22 cellular contexts compared by ENCODE assay signal in the genomic region with DNA sequence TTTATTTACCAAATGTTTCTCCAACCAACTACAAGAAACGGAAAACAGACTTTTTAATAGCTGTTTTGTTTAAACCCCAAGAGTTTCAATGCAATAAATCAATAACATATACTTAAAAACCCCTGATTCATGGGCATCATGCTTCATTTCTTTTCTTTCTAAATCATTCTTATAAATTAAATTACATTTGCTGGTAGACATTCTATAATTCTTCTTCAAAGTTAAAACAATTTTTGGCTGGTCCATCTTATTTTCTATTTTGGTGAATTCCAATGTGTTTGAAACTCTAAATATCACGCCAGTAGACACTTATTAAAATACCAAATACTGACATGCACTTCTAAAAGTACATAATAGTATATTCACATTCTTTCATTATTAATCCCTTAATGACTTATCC.
A peak's percentile ranks its signal among the peaks of the same experiment; 100 is the strongest.
DNase-seq lines count a peak whose midpoint lies in the region; ATAC-seq and TF ChIP-seq lines count a peak whose summit lies in the region.
"Had no signal": no experiment of that assay in that cellular context is flagged by ENCODE, and none has a peak within 500 bp of the region (broad histone marks: within the 10 kb centered on the region; RNA-seq: fewer than 3 reads in every experiment).

No MANE protein-coding gene starts in this region.

- no peak overlapping the region for H3K4me3 ChIP-seq in SK-N-SH (ENCODE audit: low read depth in 2 of 2, low read length in 1 of 2)
- H3K4me3 ChIP-seq: A549; BLaER1; BLaER1 treated with 17β-estradiol and CSF1 and Interleukin-3, amounts not matched to agents 10 nM and 100 nM had no signal

- H3K9me2 ChIP-seq in SK-N-SH = no peaks in the 10 kb centered on the region; the same call in 1 of the 2 replicates

- H3K4me1 ChIP-seq in SK-N-SH (ENCODE audit: control insufficient read depth in 1 of 2, insufficient read depth in 2 of 2, low read depth in 1 of 2, low read length in 1 of 2) = peaks cover 6 to 12% of the 10 kb centered on the region in 2 experiments; a peak in 3 of 4 replicates
- H3K4me1 ChIP-seq: A549, Caco-2 had no signal

- no peak for TF ChIP-seq CTCF in SK-N-SH (IDR thresholded peaks at IDR 0.05)

- ATAC-seq in SK-N-SH treated with all-trans-retinoic acid at 6 μM for 48 hours = no peak
- ATAC-seq: A549; CD8-positive, alpha-beta T cell had no signal

- TF ChIP-seq RAD21 in SK-N-SH (IDR thresholded peaks at IDR 0.05; ENCODE audit: low read length) = no peak

- WGBS in SK-N-SH (ENCODE audit: low lambda C conversion rate) = 80% methylated on average over 2 of the region's 2 CpGs

- no peak for TF ChIP-seq EP300 in SK-N-SH (IDR thresholded peaks at IDR 0.05; ENCODE audit: borderline replicate concordance in 1 of 2, low read depth in 1 of 2, low read length in 1 of 2)

- no peak overlapping the region for H3K4me2 ChIP-seq in SK-N-SH
- H3K4me2 ChIP-seq: A549, BLaER1 had no signal

- H3K27ac ChIP-seq in SK-N-SH (ENCODE audit: low read depth in 2 of 2, low read length in 1 of 2) = no peak overlapping the region
- H3K27ac ChIP-seq: 22Rv1, A549, BLaER1, C4-2B had no signal

- CTCF ChIA-PET in SK-N-SH (lab: Yijun Ruan, JAX) = interaction anchor here (0.9 kb wide), 1 partner anchor 61 kb away, joined by 3 read pairs; a partner anchor contains a TSS

- peaks cover 2% of the 10 kb centered on the region for H3F3A ChIP-seq in SK-N-SH (replicated peaks; ENCODE audit: insufficient read depth)

- H3K27me3 ChIP-seq in SK-N-SH (ENCODE audit: insufficient read depth) = no peaks in the 10 kb centered on the region
- H3K27me3 ChIP-seq: BE2C; BLaER1; BLaER1 treated with 17β-estradiol and CSF1 and Interleukin-3, amounts not matched to agents 10 nM and 100 nM had no signal

- DNase-seq in SK-N-SH = no peak
- DNase-seq: 8988T; ACHN; AML-193; BE2C; C1 segment of cervical spinal cord; Caco-2; Calu3; CD4-positive, alpha-beta memory T cell; CD4-positive, alpha-beta T cell; CD4-positive, CD25-positive, alpha-beta regulatory T cell; CD8-positive, alpha-beta memory T cell; CD8-positive, alpha-beta T cell; DMS 273 treated with DMSO at 0.1 percent for 48 hours; DND-41; EL had no signal

- no peaks in the 10 kb centered on the region; the same call in 1 of the 2 replicates for H3K9me3 ChIP-seq in SK-N-SH
- H3K9me3 ChIP-seq: A549; BE2C; BLaER1; BLaER1 treated with 17β-estradiol and CSF1 and Interleukin-3, amounts not matched to agents 10 nM and 100 nM; Caco-2 had no signal

- peaks cover 3% of the 10 kb centered on the region; the same call in 1 of the 2 replicates for H4K20me1 ChIP-seq in SK-N-SH (ENCODE audit: insufficient read depth)
- H4K20me1 ChIP-seq: BLaER1; BLaER1 treated with 17β-estradiol and CSF1 and Interleukin-3, amounts not matched to agents 10 nM and 100 nM had no signal

- no peak overlapping the region for H2AFZ ChIP-seq in SK-N-SH (ENCODE audit: low read depth)

- peaks cover 77% of the 10 kb centered on the region for H3K79me2 ChIP-seq in SK-N-SH (ENCODE audit: insufficient read depth)

- POLR2A ChIA-PET in SK-N-SH (lab: Yijun Ruan, JAX) = no interaction called here

- H3K9ac ChIP-seq in SK-N-SH = no peak overlapping the region
- H3K9ac ChIP-seq: BLaER1; BLaER1 treated with 17β-estradiol and CSF1 and Interleukin-3, amounts not matched to agents 10 nM and 100 nM had no signal

- H3K36me3 ChIP-seq in SK-N-SH (replicated peaks in 1 of 2; ENCODE audit: control insufficient read depth in 1 of 2, insufficient read depth in 2 of 2, low read length in 1 of 2) = peaks cover 0 to 5% of the 10 kb centered on the region in 2 experiments
- H3K36me3 ChIP-seq: BE2C; BLaER1; BLaER1 treated with 17β-estradiol and CSF1 and Interleukin-3, amounts not matched to agents 10 nM and 100 nM had no signal

TF ChIP-seq in SK-N-SH treated with all-trans-retinoic acid at 6 μM for 48 hours, 23 proteins besides CTCF, POLR2A, EP300 and RAD21:
- TF ChIP-seq ISL1 (CRISPR knock-in tag; IDR thresholded peaks at IDR 0.05) (peak; percentile 90), BACH2 (CRISPR knock-in tag; IDR thresholded peaks at IDR 0.05; ENCODE audit: borderline replicate concordance) (no peak)
TF ChIP-seq in SK-N-SH treated with all-trans-retinoic acid at 6 μM for 48 hours: peak in this region for 1.

TF ChIP-seq in SK-N-SH, 30 proteins besides CTCF, POLR2A, EP300 and RAD21:
- TF ChIP-seq SMC3 (IDR thresholded peaks at IDR 0.05; ENCODE audit: low read depth, low read length) = no peak
- no peak for TF ChIP-seq GATA2 (CRISPR knock-in tag; IDR thresholded peaks at IDR 0.05)
- no peak for TF ChIP-seq TEAD4 (IDR thresholded peaks at IDR 0.05; ENCODE audit: borderline replicate concordance, insufficient read depth)
- no peak for TF ChIP-seq ELF1 (IDR thresholded peaks at IDR 0.05)
- no peak for TF ChIP-seq MXI1 (IDR thresholded peaks at IDR 0.05; ENCODE audit: low read depth, low read length)
- TF ChIP-seq FOXM1 (IDR thresholded peaks at IDR 0.05; ENCODE audit: low read depth) = no peak
- no peak for TF ChIP-seq GABPA (IDR thresholded peaks at IDR 0.05; ENCODE audit: low read depth)
- no peak for TF ChIP-seq FOSL2 (IDR thresholded peaks at IDR 0.05; ENCODE audit: borderline replicate concordance, low read depth)
- TF ChIP-seq CHD2 (IDR thresholded peaks at IDR 0.05; ENCODE audit: low read length, partially characterized antibody) = no peak
- TF ChIP-seq, protein P1, sequence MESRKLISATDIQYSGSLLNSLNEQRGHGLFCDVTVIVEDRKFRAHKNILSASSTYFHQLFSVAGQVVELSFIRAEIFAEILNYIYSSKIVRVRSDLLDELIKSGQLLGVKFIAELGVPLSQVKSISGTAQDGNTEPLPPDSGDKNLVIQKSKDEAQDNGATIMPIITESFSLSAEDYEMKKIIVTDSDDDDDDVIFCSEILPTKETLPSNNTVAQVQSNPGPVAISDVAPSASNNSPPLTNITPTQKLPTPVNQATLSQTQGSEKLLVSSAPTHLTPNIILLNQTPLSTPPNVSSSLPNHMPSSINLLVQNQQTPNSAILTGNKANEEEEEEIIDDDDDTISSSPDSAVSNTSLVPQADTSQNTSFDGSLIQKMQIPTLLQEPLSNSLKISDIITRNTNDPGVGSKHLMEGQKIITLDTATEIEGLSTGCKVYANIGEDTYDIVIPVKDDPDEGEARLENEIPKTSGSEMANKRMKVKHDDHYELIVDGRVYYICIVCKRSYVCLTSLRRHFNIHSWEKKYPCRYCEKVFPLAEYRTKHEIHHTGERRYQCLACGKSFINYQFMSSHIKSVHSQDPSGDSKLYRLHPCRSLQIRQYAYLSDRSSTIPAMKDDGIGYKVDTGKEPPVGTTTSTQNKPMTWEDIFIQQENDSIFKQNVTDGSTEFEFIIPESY (IDR thresholded peaks at IDR 0.05; ENCODE audit: borderline replicate concordance, low read depth) = no peak
- no peak for TF ChIP-seq MAX (IDR thresholded peaks at IDR 0.05; ENCODE audit: low read depth)
- TF ChIP-seq TAF1 (IDR thresholded peaks at IDR 0.05; ENCODE audit: borderline replicate concordance, low read depth, low read length) = no peak
- TF ChIP-seq REST (IDR thresholded peaks at IDR 0.05; ENCODE audit: low read depth, low read length) = no peak
